In genomic region chr1:15219280-15220023, GRCh38 we compare ENCODE assay signal across 20 cellular contexts. TPM values are rescaled to one million over a fixed set of nuclear protein-coding genes. Genes with fewer than 3 reads are reported as not detected.
"Had no signal": no experiment of that assay in that cellular context is flagged by ENCODE, and none has a peak within 500 bp of the region (broad histone marks: within the 10 kb centered on the region; RNA-seq: fewer than 3 reads in every experiment).

No MANE protein-coding gene starts in this region.

- H3K36me3 Mint-ChIP-seq: activated CD8-positive, alpha-beta memory T cell treated with anti-CD3 and anti-CD28 coated beads, Interleukin-2, amount 10 ng/mL, durations not matched to agents 7 days and 5 days; natural killer cell treated with Interleukin-12 subunit alpha and Interleukin-12 subunit beta and Interleukin-15 and Interleukin-18, amount 100 ng/mL, for 72 hours had no signal

- H3K4me1 Mint-ChIP-seq: activated CD4-positive, alpha-beta T cell treated with anti-CD3 and anti-CD28 coated beads for 36 hours had no signal

- H3K27ac ChIP-seq: gastrocnemius medialis, testis, WERI-Rb-1 had no signal

- FAIRE-seq: keratinocyte had no signal

- H3K4me3 ChIP-seq: coronary artery, gastrocnemius medialis, lower lobe of right lung, stomach, testis, upper lobe of left lung had no signal

- H3K27ac Mint-ChIP-seq: activated CD4-positive, alpha-beta T cell treated with anti-CD3 and anti-CD28 coated beads for 36 hours; activated CD8-positive, alpha-beta memory T cell treated with anti-CD3 and anti-CD28 coated beads, Interleukin-2, amount 10 ng/mL, durations not matched to agents 7 days and 5 days; activated naive CD4-positive, alpha-beta T cell treated with anti-CD3 and anti-CD28 coated beads for 36 hours; mesothelial cell of epicardium had no signal

- DNase-seq: activated CD4-positive, alpha-beta T cell treated with anti-CD3 and anti-CD28 coated beads for 36 hours; activated CD4-positive, alpha-beta T cell treated with anti-CD3 and anti-CD28 coated beads, Interleukin-2, amount 50 U/mL, for 48 hours; activated CD8-positive, alpha-beta memory T cell treated with anti-CD3 and anti-CD28 coated beads, Interleukin-2, amount 10 ng/mL, durations not matched to agents 7 days and 5 days; activated naive CD4-positive, alpha-beta T cell treated with anti-CD3 and anti-CD28 coated beads for 36 hours; aorta; central memory CD4-positive, alpha-beta T cell; gastrocnemius medialis; head of caudate nucleus; lower lobe of right lung; retina; stimulated activated CD4-positive, alpha-beta T cell treated with anti-CD3 and anti-CD28 coated beads, Interleukin-2, amount 100 ng/mL, for 24 hours; stomach; testis; WERI-Rb-1 had no signal

- H3K4me1 ChIP-seq: gastrocnemius medialis had no signal

- H3K9me3 Mint-ChIP-seq: activated naive CD4-positive, alpha-beta T cell treated with anti-CD3 and anti-CD28 coated beads for 36 hours; mesothelial cell of epicardium; natural killer cell treated with Interleukin-12 subunit alpha and Interleukin-12 subunit beta and Interleukin-15 and Interleukin-18, amount 100 ng/mL, for 72 hours had no signal

- H3K36me3 ChIP-seq: brain microvascular endothelial cell, gastrocnemius medialis had no signal

- H3K4me3 Mint-ChIP-seq: activated CD4-positive, alpha-beta T cell treated with anti-CD3 and anti-CD28 coated beads for 36 hours; activated CD8-positive, alpha-beta memory T cell treated with anti-CD3 and anti-CD28 coated beads, Interleukin-2, amount 10 ng/mL, durations not matched to agents 7 days and 5 days; activated naive CD4-positive, alpha-beta T cell treated with anti-CD3 and anti-CD28 coated beads for 36 hours; mesothelial cell of epicardium had no signal

- H3K9me3 ChIP-seq: gastrocnemius medialis, lower lobe of right lung, stomach, testis, upper lobe of left lung had no signal

- H3K27me3 ChIP-seq: brain microvascular endothelial cell, gastrocnemius medialis, stomach, testis, upper lobe of left lung had no signal

RNA-seq across cellular contexts. Expression of gene FHAD1, which starts 27.6 kb away (rescaled TPM):
- total RNA-seq: activated CD8-positive, alpha-beta memory T cell treated with anti-CD3 and anti-CD28 coated beads, Interleukin-2, amount 10 ng/mL, durations not matched to agents 7 days and 5 days; gastrocnemius medialis had no signal
